Comparison of ENCODE assay signal across 10 cellular contexts in the genomic region with DNA sequence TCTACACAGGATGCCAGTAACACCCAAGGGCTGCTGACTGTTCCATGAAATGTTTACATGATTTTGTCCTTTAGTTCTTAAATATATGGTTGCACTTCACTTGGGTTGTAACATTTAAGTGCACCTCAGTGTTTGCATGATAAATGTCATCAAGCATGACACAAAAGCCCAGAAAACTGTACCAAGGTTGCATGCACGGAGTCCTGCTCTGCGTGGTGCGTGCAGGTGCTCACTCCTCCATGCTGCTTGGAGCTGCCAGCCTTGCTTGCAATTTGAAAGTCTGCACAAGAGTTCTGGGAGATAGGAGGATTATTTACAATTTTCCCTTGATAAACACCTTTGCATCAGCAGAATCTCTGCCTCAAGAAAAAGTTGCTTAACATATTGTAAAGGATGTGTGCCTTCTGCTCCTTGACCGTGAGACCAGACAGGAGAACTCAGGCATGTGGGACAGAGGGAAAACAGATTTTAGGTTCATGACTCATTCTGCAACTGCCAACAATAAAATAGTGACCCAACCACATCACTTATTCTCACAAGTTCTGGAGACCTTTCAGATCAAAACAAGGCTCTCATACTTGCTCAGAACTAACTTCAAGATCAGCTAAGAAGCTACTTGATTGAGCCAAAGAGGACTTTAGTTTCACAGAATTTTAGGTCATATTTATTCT. TPM values are rescaled to one million over a fixed set of nuclear protein-coding genes. Genes with fewer than 3 reads are reported as not detected.
DNase-seq lines count a peak whose midpoint lies in the region; ATAC-seq and TF ChIP-seq lines count a peak whose summit lies in the region.
"Had no signal": no experiment of that assay in that cellular context is flagged by ENCODE, and none has a peak within 500 bp of the region (broad histone marks: within the 10 kb centered on the region; RNA-seq: fewer than 3 reads in every experiment).

No MANE protein-coding gene starts in this region.

- peak overlapping the region; percentile 2 for H3K9ac ChIP-seq in mesenchymal stem cell (ENCODE audit: low read length)

- no peak overlapping the region for H3K27ac Mint-ChIP-seq in activated naive CD8-positive, alpha-beta T cell treated with anti-CD3 and anti-CD28 coated beads, Interleukin-2, amount 50 U/mL, for 24 hours
- H3K27ac Mint-ChIP-seq: activated B cell treated with CpG ODN at 0.5 μM for 24 hours had no signal

- H3K23ac ChIP-seq in mesenchymal stem cell (ENCODE audit: low read length in 2 of 2), result no peak overlapping the region

- no peak overlapping the region for H3K4me3 Mint-ChIP-seq in activated naive CD8-positive, alpha-beta T cell treated with anti-CD3 and anti-CD28 coated beads, Interleukin-2, amount 50 U/mL, for 24 hours
- H3K4me3 Mint-ChIP-seq: activated B cell treated with CpG ODN at 0.5 μM for 24 hours had no signal

- no peaks in the 10 kb centered on the region for H3K27me3 ChIP-seq in mesenchymal stem cell (ENCODE audit: control insufficient read depth in 1 of 2, insufficient read depth in 1 of 2, low read length in 2 of 2)
- H3K27me3 ChIP-seq: upper lobe of left lung had no signal

- H2AFZ ChIP-seq in mesenchymal stem cell (ENCODE audit: low read depth, low read length), result no peak overlapping the region

- TF ChIP-seq CTCF in RWPE1 (conservative IDR thresholded peaks at IDR 0.05; ENCODE audit: low read depth), result no peak

- H3K36me3 ChIP-seq in mesenchymal stem cell (ENCODE audit: control insufficient read depth in 1 of 2, insufficient read depth in 2 of 2, low read depth in 1 of 2, low read length in 2 of 2), result peaks cover 0 to 10% of the 10 kb centered on the region in 2 experiments
- H3K36me3 ChIP-seq: upper lobe of left lung had no signal

- no peaks in the 10 kb centered on the region for H3K9me3 ChIP-seq in mesenchymal stem cell (ENCODE audit: control insufficient read depth, low read length)
- H3K9me3 ChIP-seq: upper lobe of left lung had no signal

- CTCF ChIA-PET in RWPE1 (lab: Yijun Ruan, JAX), result interaction anchor here (0.5 to 0.6 kb wide), 3 partner anchors 151 to 256 kb away, joined by 3 to 5 read pairs (median 3); no protein-coding TSS in a partner anchor

- POLR2A ChIA-PET in RWPE1 (lab: Yijun Ruan, JAX; ENCODE audit: low non-redundant PET), result no interaction called here

- peak overlapping the region; percentile 51 for H3K27ac ChIP-seq in RWPE1
- no peak overlapping the region for H3K27ac ChIP-seq in mesenchymal stem cell (ENCODE audit: low read length, poor library complexity, severe bottlenecking)
- H3K27ac ChIP-seq: upper lobe of left lung had no signal

- 75% methylated on average over 4 of the region's 4 CpGs for WGBS in mesenchymal stem cell

- H4K91ac ChIP-seq in mesenchymal stem cell (ENCODE audit: low read length), result no peak overlapping the region

- no peak overlapping the region for H2BK12ac ChIP-seq in mesenchymal stem cell (ENCODE audit: low read length in 2 of 2)

- H3K14ac ChIP-seq in mesenchymal stem cell (ENCODE audit: low read length in 2 of 2), result no peak overlapping the region

- no peaks in the 10 kb centered on the region for H3K4me1 Mint-ChIP-seq in activated naive CD8-positive, alpha-beta T cell treated with anti-CD3 and anti-CD28 coated beads, Interleukin-2, amount 50 U/mL, for 24 hours
- H3K4me1 Mint-ChIP-seq: activated B cell treated with CpG ODN at 0.5 μM for 24 hours had no signal

- H2AK5ac ChIP-seq in mesenchymal stem cell (ENCODE audit: low read length, severe bottlenecking), result no peak overlapping the region

- no peak overlapping the region for H2BK5ac ChIP-seq in mesenchymal stem cell (ENCODE audit: low read depth, low read length, poor library complexity, severe bottlenecking)

- H3K4me2 ChIP-seq in mesenchymal stem cell (ENCODE audit: low read length, poor library complexity, severe bottlenecking), result no peak overlapping the region

- H3K9me3 Mint-ChIP-seq in activated naive CD8-positive, alpha-beta T cell treated with anti-CD3 and anti-CD28 coated beads, Interleukin-2, amount 50 U/mL, for 24 hours, result no peaks in the 10 kb centered on the region
- H3K9me3 Mint-ChIP-seq: activated B cell treated with CpG ODN at 0.5 μM for 24 hours had no signal

- peak; percentile 63 for DNase-seq in ELR (ENCODE audit: low read depth)
- no peak for DNase-seq in RWPE1 (ENCODE audit: low spot score)
- peak; percentile 51 for DNase-seq in mesenchymal stem cell
- DNase-seq in medulla oblongata (ENCODE audit: extremely low spot score), result no peak
- no peak for DNase-seq in activated CD8-positive, alpha-beta memory T cell treated with anti-CD3 and anti-CD28 coated beads, Interleukin-2, amount 50 U/mL, for 48 hours
- no peak for DNase-seq in D341Med (ENCODE audit: low spot score)
- no peak for DNase-seq in activated naive CD8-positive, alpha-beta T cell treated with anti-CD3 and anti-CD28 coated beads, Interleukin-2, amount 50 U/mL, for 24 hours
- DNase-seq: activated B cell treated with CpG ODN at 0.5 μM for 24 hours, upper lobe of left lung had no signal

- H2BK120ac ChIP-seq in mesenchymal stem cell (ENCODE audit: low read depth, low read length), result no peak overlapping the region

- H3K18ac ChIP-seq in mesenchymal stem cell (ENCODE audit: low read depth in 1 of 2, low read length in 2 of 2), result no peak overlapping the region

- H3K4ac ChIP-seq in mesenchymal stem cell (ENCODE audit: low read depth in 1 of 2, low read length in 2 of 2), result no peak overlapping the region

- H3K79me1 ChIP-seq in mesenchymal stem cell (replicated peaks; ENCODE audit: low read length, poor library complexity, severe bottlenecking), result peaks cover 13% of the 10 kb centered on the region

- peak overlapping the region in 1 of 2 experiments; percentile 14 for H3K4me3 ChIP-seq in mesenchymal stem cell (ENCODE audit: insufficient read depth in 1 of 2, low read depth in 1 of 2, low read length in 2 of 2)
- H3K4me3 ChIP-seq: upper lobe of left lung had no signal

- peaks cover 3% of the 10 kb centered on the region for H3K4me1 ChIP-seq in mesenchymal stem cell (ENCODE audit: control insufficient read depth, insufficient read depth, low read depth, low read length)

- no peaks in the 10 kb centered on the region for H3K27me3 Mint-ChIP-seq in activated naive CD8-positive, alpha-beta T cell treated with anti-CD3 and anti-CD28 coated beads, Interleukin-2, amount 50 U/mL, for 24 hours
- H3K27me3 Mint-ChIP-seq: activated B cell treated with CpG ODN at 0.5 μM for 24 hours had no signal

- H2BK15ac ChIP-seq in mesenchymal stem cell (ENCODE audit: low read depth, poor library complexity, severe bottlenecking), result no peak overlapping the region

- peaks cover 12% of the 10 kb centered on the region for H3K36me3 Mint-ChIP-seq in activated naive CD8-positive, alpha-beta T cell treated with anti-CD3 and anti-CD28 coated beads, Interleukin-2, amount 50 U/mL, for 24 hours (ENCODE audit: low read depth)

- ATAC-seq in HG02884 (IDR thresholded peaks at IDR 0.05; ENCODE audit: unreplicated experiment), result peak; percentile 64
- ATAC-seq in activated naive CD8-positive, alpha-beta T cell treated with anti-CD3 and anti-CD28 coated beads, Interleukin-2, amount 50 U/mL, for 24 hours, result no peak

- H4K8ac ChIP-seq in mesenchymal stem cell (ENCODE audit: low read length), result no peak overlapping the region

RNA-seq across cellular contexts. Expression of gene PLCXD2, which starts 49.0 kb away (rescaled TPM):
- polyA plus RNA-seq in mesenchymal stem cell (2013, experiment 1 of 2), result 0.83 TPM
- 0.84 TPM for polyA plus RNA-seq in mesenchymal stem cell (2013, experiment 2 of 2)

Comparison
In these comparisons a context has a peak if more than half of its experiments do, and no peak if none do; other contexts are left out.
1. DNase-seq: peak in ELR (single experiment) and mesenchymal stem cell (single experiment); none in RWPE1 (single experiment), medulla oblongata (single experiment), activated CD8-positive, alpha-beta memory T cell treated with anti-CD3 and anti-CD28 coated beads, Interleukin-2, amount 50 U/mL, for 48 hours (single experiment), D341Med (single experiment) and activated naive CD8-positive, alpha-beta T cell treated with anti-CD3 and anti-CD28 coated beads, Interleukin-2, amount 50 U/mL, for 24 hours (single experiment).